Comparison of ENCODE assay signal across 1 cellular context in genomic region chr1:71785470-71785869, GRCh38.
TF ChIP-seq lines count a peak whose summit lies in the region.

No MANE protein-coding gene starts in this region.

TF ChIP-seq in GM23338, 12 proteins besides CTCF, POLR2A, EP300 and RAD21 (continued from another document):
- TF ChIP-seq, protein P1, sequence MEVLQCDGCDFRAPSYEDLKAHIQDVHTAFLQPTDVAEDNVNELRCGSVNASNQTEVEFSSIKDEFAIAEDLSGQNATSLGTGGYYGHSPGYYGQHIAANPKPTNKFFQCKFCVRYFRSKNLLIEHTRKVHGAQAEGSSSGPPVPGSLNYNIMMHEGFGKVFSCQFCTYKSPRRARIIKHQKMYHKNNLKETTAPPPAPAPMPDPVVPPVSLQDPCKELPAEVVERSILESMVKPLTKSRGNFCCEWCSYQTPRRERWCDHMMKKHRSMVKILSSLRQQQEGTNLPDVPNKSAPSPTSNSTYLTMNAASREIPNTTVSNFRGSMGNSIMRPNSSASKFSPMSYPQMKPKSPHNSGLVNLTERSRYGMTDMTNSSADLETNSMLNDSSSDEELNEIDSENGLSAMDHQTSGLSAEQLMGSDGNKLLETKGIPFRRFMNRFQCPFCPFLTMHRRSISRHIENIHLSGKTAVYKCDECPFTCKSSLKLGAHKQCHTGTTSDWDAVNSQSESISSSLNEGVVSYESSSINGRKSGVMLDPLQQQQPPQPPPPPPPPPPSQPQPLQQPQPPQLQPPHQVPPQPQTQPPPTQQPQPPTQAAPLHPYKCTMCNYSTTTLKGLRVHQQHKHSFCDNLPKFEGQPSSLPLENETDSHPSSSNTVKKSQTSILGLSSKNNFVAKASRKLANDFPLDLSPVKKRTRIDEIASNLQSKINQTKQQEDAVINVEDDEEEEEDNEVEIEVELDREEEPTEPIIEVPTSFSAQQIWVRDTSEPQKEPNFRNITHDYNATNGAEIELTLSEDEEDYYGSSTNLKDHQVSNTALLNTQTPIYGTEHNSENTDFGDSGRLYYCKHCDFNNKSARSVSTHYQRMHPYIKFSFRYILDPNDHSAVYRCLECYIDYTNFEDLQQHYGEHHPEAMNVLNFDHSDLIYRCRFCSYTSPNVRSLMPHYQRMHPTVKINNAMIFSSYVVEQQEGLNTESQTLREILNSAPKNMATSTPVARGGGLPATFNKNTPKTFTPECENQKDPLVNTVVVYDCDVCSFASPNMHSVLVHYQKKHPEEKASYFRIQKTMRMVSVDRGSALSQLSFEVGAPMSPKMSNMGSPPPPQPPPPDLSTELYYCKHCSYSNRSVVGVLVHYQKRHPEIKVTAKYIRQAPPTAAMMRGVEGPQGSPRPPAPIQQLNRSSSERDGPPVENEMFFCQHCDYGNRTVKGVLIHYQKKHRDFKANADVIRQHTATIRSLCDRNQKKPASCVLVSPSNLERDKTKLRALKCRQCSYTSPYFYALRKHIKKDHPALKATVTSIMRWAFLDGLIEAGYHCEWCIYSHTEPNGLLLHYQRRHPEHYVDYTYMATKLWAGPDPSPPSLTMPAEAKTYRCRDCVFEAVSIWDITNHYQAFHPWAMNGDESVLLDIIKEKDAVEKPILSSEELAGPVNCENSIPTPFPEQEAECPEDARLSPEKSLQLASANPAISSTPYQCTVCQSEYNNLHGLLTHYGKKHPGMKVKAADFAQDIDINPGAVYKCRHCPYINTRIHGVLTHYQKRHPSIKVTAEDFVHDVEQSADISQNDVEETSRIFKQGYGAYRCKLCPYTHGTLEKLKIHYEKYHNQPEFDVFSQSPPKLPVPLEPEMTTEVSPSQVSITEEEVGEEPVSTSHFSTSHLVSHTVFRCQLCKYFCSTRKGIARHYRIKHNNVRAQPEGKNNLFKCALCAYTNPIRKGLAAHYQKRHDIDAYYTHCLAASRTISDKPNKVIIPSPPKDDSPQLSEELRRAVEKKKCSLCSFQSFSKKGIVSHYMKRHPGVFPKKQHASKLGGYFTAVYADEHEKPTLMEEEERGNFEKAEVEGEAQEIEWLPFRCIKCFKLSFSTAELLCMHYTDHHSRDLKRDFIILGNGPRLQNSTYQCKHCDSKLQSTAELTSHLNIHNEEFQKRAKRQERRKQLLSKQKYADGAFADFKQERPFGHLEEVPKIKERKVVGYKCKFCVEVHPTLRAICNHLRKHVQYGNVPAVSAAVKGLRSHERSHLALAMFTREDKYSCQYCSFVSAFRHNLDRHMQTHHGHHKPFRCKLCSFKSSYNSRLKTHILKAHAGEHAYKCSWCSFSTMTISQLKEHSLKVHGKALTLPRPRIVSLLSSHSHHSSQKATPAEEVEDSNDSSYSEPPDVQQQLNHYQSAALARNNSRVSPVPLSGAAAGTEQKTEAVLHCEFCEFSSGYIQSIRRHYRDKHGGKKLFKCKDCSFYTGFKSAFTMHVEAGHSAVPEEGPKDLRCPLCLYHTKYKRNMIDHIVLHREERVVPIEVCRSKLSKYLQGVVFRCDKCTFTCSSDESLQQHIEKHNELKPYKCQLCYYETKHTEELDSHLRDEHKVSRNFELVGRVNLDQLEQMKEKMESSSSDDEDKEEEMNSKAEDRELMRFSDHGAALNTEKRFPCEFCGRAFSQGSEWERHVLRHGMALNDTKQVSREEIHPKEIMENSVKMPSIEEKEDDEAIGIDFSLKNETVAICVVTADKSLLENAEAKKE (CRISPR knock-in tag; IDR thresholded peaks at IDR 0.05), result no peak
- no peak for TF ChIP-seq POLR2AphosphoS5 (IDR thresholded peaks at IDR 0.05; ENCODE audit: low read depth)
- TF ChIP-seq NANOG (IDR thresholded peaks at IDR 0.05; ENCODE audit: borderline replicate concordance), result no peak
